ENCODE assay signal across 8 cellular contexts in the genomic region with DNA sequence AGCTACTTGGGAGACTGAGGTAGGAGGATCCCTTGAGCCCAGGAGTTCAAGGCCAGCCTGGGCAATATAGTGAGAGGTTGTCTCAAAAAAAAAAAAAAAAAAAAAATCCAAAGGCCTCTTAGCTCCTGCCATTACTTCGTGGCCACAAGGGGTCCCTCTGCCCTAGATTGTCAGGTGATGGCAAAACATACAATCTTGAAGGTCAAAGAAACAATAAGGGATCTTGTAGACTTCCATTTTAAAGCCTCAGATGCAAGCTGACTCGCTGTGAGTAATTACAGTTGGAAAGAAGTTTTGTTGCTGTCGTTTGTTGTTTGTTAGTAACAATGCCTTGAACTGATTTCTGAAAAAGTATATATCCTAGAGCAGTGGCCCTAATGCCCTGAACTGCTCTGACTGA. TPM values are rescaled to one million over a fixed set of nuclear protein-coding genes. Genes with fewer than 3 reads are reported as not detected.
DNase-seq lines count a peak whose midpoint lies in the region; ATAC-seq and TF ChIP-seq lines count a peak whose summit lies in the region.

No MANE protein-coding gene starts in this region.

- no peaks in the 10 kb centered on the region for H3K9me3 ChIP-seq in T-helper 17 cell (ENCODE audit: control insufficient read depth, low read length, poor library complexity, severe bottlenecking)
- H3K9me3 ChIP-seq in colonic mucosa: no peaks in the 10 kb centered on the region

- no peaks in the 10 kb centered on the region for H3K27me3 Mint-ChIP-seq in T-helper 17 cell

- TF ChIP-seq CTCF in colonic mucosa (IDR thresholded peaks at IDR 0.05): peak; percentile 31

- no peak overlapping the region for H3K4me3 Mint-ChIP-seq in T-helper 17 cell

- no peaks in the 10 kb centered on the region for H3K36me3 ChIP-seq in colonic mucosa

- peaks cover 21% of the 10 kb centered on the region for H3K4me1 Mint-ChIP-seq in T-helper 17 cell

- ATAC-seq in HG02885 (IDR thresholded peaks at IDR 0.05; ENCODE audit: poor library complexity, unreplicated experiment) (peak; percentile 55), T-helper 17 cell (peak; percentile 77), GM21423 (IDR thresholded peaks at IDR 0.05; ENCODE audit: unreplicated experiment) (no peak), HG02759 (IDR thresholded peaks at IDR 0.05; ENCODE audit: unreplicated experiment) (no peak)

- H3K4me3 ChIP-seq in colonic mucosa: no peak overlapping the region

- intact Hi-C loops in colonic mucosa (cut with DNase I): loop anchor here (5.0 kb wide), 1 partner anchor 403 kb away; no protein-coding TSS in a partner anchor

- no peaks in the 10 kb centered on the region for H3K4me1 ChIP-seq in colonic mucosa

- no peak overlapping the region for H3K27ac ChIP-seq in colonic mucosa

- peak overlapping the region; percentile 49 for H3K27ac Mint-ChIP-seq in T-helper 17 cell

- H3K36me3 Mint-ChIP-seq in T-helper 17 cell (ENCODE audit: low read depth): no peaks in the 10 kb centered on the region

- DNase-seq in DMS 273 (lab: John Stamatoyannopoulos, UW; ENCODE audit: unreplicated experiment): peak; percentile 12
- DNase-seq in DMS 273 treated with DMSO at 0.1 percent for 48 hours (lab: John Stamatoyannopoulos, UW): no peak
- DNase-seq in T-helper 17 cell: peak; percentile 20 to 33 (median 32)
- DNase-seq in colonic mucosa: peak; percentile 50
- DNase-seq in pulmonary artery endothelial cell (ENCODE audit: low read depth, low spot score): peak; percentile 66

- no peaks in the 10 kb centered on the region for H3K27me3 ChIP-seq in colonic mucosa

- no peak overlapping the region for H3K9ac ChIP-seq in colonic mucosa (ENCODE audit: low read depth in 2 of 2, low read length in 2 of 2)

RNA-seq across cellular contexts. Expression of a gene that starts 55.9 kb away (rescaled TPM):
- 10 to 100 TPM; 53.5 to 55.3 TPM for total RNA-seq in T-helper 17 cell
- 10 to 100 TPM; 12.3 to 15.0 TPM for total RNA-seq in colonic mucosa
- 12.1 and 15.6 TPM in 2 replicates for total RNA-seq in pulmonary artery endothelial cell

Comparison
In these comparisons a context has a peak if more than half of its experiments do, and no peak if none do; other contexts are left out.
1. ATAC-seq: peak in HG02885 (single experiment) and T-helper 17 cell (single experiment); none in GM21423 (single experiment) and HG02759 (single experiment).